Comparison of ENCODE assay signal across 17 cellular contexts in genomic region chr1:87402192-87403046, GRCh38.
DNase-seq lines count a peak whose midpoint lies in the region; ATAC-seq and FAIRE-seq lines count a peak whose summit lies in the region.
"Had no signal": no experiment of that assay in that cellular context is flagged by ENCODE, and none has a peak within 500 bp of the region (broad histone marks: within the 10 kb centered on the region; RNA-seq: fewer than 3 reads in every experiment).

No MANE protein-coding gene starts in this region.

- no peak overlapping the region for H3K27ac Mint-ChIP-seq in stimulated activated naive B cell treated with anti-CD40 and anti-IgM and Interleukin-4, amounts not matched to agents 10 μg/mL and 1 μg/mL and 100 μg/mL, for 72 hours
- H3K27ac Mint-ChIP-seq: activated naive CD4-positive, alpha-beta T cell treated with anti-CD3 and anti-CD28 coated beads, Interleukin-2, amount 10 ng/mL, durations not matched to agents 7 days and 5 days; CD4-positive, alpha-beta T cell; HFFc6; stimulated activated naive CD8-positive, alpha-beta T cell treated with anti-CD3 and anti-CD28 coated beads, Interleukin-15, Interleukin-2, amounts not matched to agents 100 ng/mL and 50 ng/mL, for 24 hours; T-cell had no signal

- ATAC-seq in HG02870 (IDR thresholded peaks at IDR 0.05; ENCODE audit: unreplicated experiment) (no peak), GM18511 (IDR thresholded peaks at IDR 0.05; ENCODE audit: unreplicated experiment) (no peak)
- ATAC-seq in stimulated activated naive B cell treated with anti-CD40 and anti-IgM and Interleukin-4, amounts not matched to agents 10 μg/mL and 1 μg/mL and 100 μg/mL, for 72 hours (replicated peaks) = no peak
- ATAC-seq: T-cell had no signal

- H3K4me3 Mint-ChIP-seq in stimulated activated naive B cell treated with anti-CD40 and anti-IgM and Interleukin-4, amounts not matched to agents 10 μg/mL and 1 μg/mL and 100 μg/mL, for 72 hours = no peak overlapping the region
- H3K4me3 Mint-ChIP-seq: activated naive CD4-positive, alpha-beta T cell treated with anti-CD3 and anti-CD28 coated beads, Interleukin-2, amount 10 ng/mL, durations not matched to agents 7 days and 5 days; CD4-positive, alpha-beta T cell; HFFc6; stimulated activated naive CD8-positive, alpha-beta T cell treated with anti-CD3 and anti-CD28 coated beads, Interleukin-15, Interleukin-2, amounts not matched to agents 100 ng/mL and 50 ng/mL, for 24 hours; T-cell had no signal

- FAIRE-seq in endometrium (lab: Jason Lieb, UNC) = peak; percentile 82

- DNase-seq in Daoy (ENCODE audit: low read depth) (peak; percentile 26), MV-4-11 (lab: John Stamatoyannopoulos, UW) (peak; percentile 33), non-pigmented ciliary epithelial cell (ENCODE audit: low read depth) (peak; percentile 34), T-helper 9 cell (no peak)
- no peak for DNase-seq in stimulated activated naive B cell treated with anti-CD40 and anti-IgM and Interleukin-4, amounts not matched to agents 10 μg/mL and 1 μg/mL and 100 μg/mL, for 72 hours
- DNase-seq: activated CD4-positive, CD25-positive, alpha-beta regulatory T cell treated with anti-CD3 and anti-CD28 coated beads, Interleukin-2, amount 50 U/mL, for 72 hours; activated naive CD4-positive, alpha-beta T cell treated with anti-CD3 and anti-CD28 coated beads, Interleukin-2, amount 10 ng/mL, durations not matched to agents 7 days and 5 days; CD4-positive, alpha-beta T cell; effector CD8-positive, alpha-beta T cell; HFFc6; KG1; NCI-H1436 treated with DMSO at 0.1 percent for 48 hours; T-cell had no signal

- H3K36me3 Mint-ChIP-seq in stimulated activated naive B cell treated with anti-CD40 and anti-IgM and Interleukin-4, amounts not matched to agents 10 μg/mL and 1 μg/mL and 100 μg/mL, for 72 hours = peaks cover 0 to 5% of the 10 kb centered on the region in 2 donors
- H3K36me3 Mint-ChIP-seq: activated naive CD4-positive, alpha-beta T cell treated with anti-CD3 and anti-CD28 coated beads, Interleukin-2, amount 10 ng/mL, durations not matched to agents 7 days and 5 days; T-cell had no signal

- no peaks in the 10 kb centered on the region for H3K27me3 Mint-ChIP-seq in stimulated activated naive B cell treated with anti-CD40 and anti-IgM and Interleukin-4, amounts not matched to agents 10 μg/mL and 1 μg/mL and 100 μg/mL, for 72 hours
- H3K27me3 Mint-ChIP-seq: CD4-positive, alpha-beta T cell; T-cell had no signal

- no peaks in the 10 kb centered on the region for H3K4me1 Mint-ChIP-seq in stimulated activated naive B cell treated with anti-CD40 and anti-IgM and Interleukin-4, amounts not matched to agents 10 μg/mL and 1 μg/mL and 100 μg/mL, for 72 hours

- peaks cover 4 to 6% of the 10 kb centered on the region in 2 donors for H3K9me3 Mint-ChIP-seq in stimulated activated naive B cell treated with anti-CD40 and anti-IgM and Interleukin-4, amounts not matched to agents 10 μg/mL and 1 μg/mL and 100 μg/mL, for 72 hours
- H3K9me3 Mint-ChIP-seq: CD4-positive, alpha-beta T cell; HFFc6; stimulated activated naive CD8-positive, alpha-beta T cell treated with anti-CD3 and anti-CD28 coated beads, Interleukin-15, Interleukin-2, amounts not matched to agents 100 ng/mL and 50 ng/mL, for 24 hours; T-cell had no signal

Comparison
In these comparisons a context has a peak if more than half of its experiments do, and no peak if none do; other contexts are left out.
1. DNase-seq: peak in Daoy (single experiment), MV-4-11 (single experiment) and non-pigmented ciliary epithelial cell (single experiment); none in T-helper 9 cell (single experiment) and stimulated activated naive B cell treated with anti-CD40 and anti-IgM and Interleukin-4, amounts not matched to agents 10 μg/mL and 1 μg/mL and 100 μg/mL, for 72 hours (single experiment).